In genomic region chr1:93758842-93759515, GRCh38 we compare ENCODE assay signal across 9 cellular contexts.
A peak's percentile ranks its signal among the peaks of the same experiment; 100 is the strongest.
DNase-seq lines count a peak whose midpoint lies in the region; ATAC-seq and TF ChIP-seq lines count a peak whose summit lies in the region.
"Had no signal": no experiment of that assay in that cellular context is flagged by ENCODE, and none has a peak within 500 bp of the region (broad histone marks: within the 10 kb centered on the region; RNA-seq: fewer than 3 reads in every experiment).

No MANE protein-coding gene starts in this region.

- H3K4me1 ChIP-seq in ACC112 (ENCODE audit: control insufficient read depth, insufficient read depth, low read length, unreplicated experiment), result peaks cover 42% of the 10 kb centered on the region
- no peaks in the 10 kb centered on the region for H3K4me1 ChIP-seq in uterus
- H3K4me1 ChIP-seq in Karpas-422 (ENCODE audit: low read length), result no peaks in the 10 kb centered on the region

- H3K27me3 ChIP-seq in ACC112 (ENCODE audit: insufficient read depth, low read length) (no peaks in the 10 kb centered on the region), uterus (no peaks in the 10 kb centered on the region), Karpas-422 (ENCODE audit: low read length) (no peaks in the 10 kb centered on the region)

- H3K36me3 ChIP-seq in ACC112 (ENCODE audit: insufficient read depth, low read length), result no peaks in the 10 kb centered on the region
- H3K36me3 ChIP-seq in uterus, result no peaks in the 10 kb centered on the region
- no peaks in the 10 kb centered on the region for H3K36me3 ChIP-seq in Karpas-422 (ENCODE audit: insufficient read depth, low read length)

- peak; percentile 57 for DNase-seq in Jurkat, Clone E6-1 (ENCODE audit: low read depth, low spot score)
- DNase-seq in activated T-cell treated with anti-CD3 and anti-CD28 coated beads, Interleukin-2, amount 50 U/mL, for 4 hours, result no peak
- DNase-seq in hepatic stellate cell (ENCODE audit: low spot score) (peak; percentile 44), uterus (no peak), NCI-H345 (lab: John Stamatoyannopoulos, UW) (no peak), Karpas-422 (no peak)

- no peak for TF ChIP-seq POLR2A in uterus (IDR thresholded peaks at IDR 0.05)

- H3K9me3 Mint-ChIP-seq in activated T-cell treated with anti-CD3 and anti-CD28 coated beads, Interleukin-2, amount 50 U/mL, for 4 hours, result no peaks in the 10 kb centered on the region

- H3K4me3 Mint-ChIP-seq in activated T-cell treated with anti-CD3 and anti-CD28 coated beads, Interleukin-2, amount 50 U/mL, for 4 hours, result no peak overlapping the region

- no peak overlapping the region for H3K9ac ChIP-seq in Karpas-422 (ENCODE audit: low read length)
- H3K9ac ChIP-seq: parathyroid adenoma had no signal

- TF ChIP-seq CTCF in uterus (IDR thresholded peaks at IDR 0.05), result no peak

- no peaks in the 10 kb centered on the region for H3K27me3 Mint-ChIP-seq in activated T-cell treated with anti-CD3 and anti-CD28 coated beads, Interleukin-2, amount 50 U/mL, for 4 hours (ENCODE audit: low read depth)

- ATAC-seq in activated T-cell treated with anti-CD3 and anti-CD28 coated beads, Interleukin-2, amount 50 U/mL, for 4 hours, result peak; percentile 34 to 50
- no peak for ATAC-seq in HG02623 (IDR thresholded peaks at IDR 0.05; ENCODE audit: unreplicated experiment)

- intact Hi-C loops in uterus (cut with DNase I; ENCODE audit: low total_unique reads), result no loop called here

- H3K4me3 ChIP-seq in ACC112 (ENCODE audit: low read depth, low read length), result no peak overlapping the region
- peak overlapping the region; percentile 18 for H3K4me3 ChIP-seq in Jurkat, Clone E6-1 (ENCODE audit: low read length)
- H3K4me3 ChIP-seq in uterus, result no peak overlapping the region
- H3K4me3 ChIP-seq in Karpas-422 (ENCODE audit: low read length), result no peak overlapping the region

- H3K79me2 ChIP-seq in ACC112 (ENCODE audit: control insufficient read depth, insufficient read depth, low read length, unreplicated experiment), result no peaks in the 10 kb centered on the region
- H3K79me2 ChIP-seq in Karpas-422 (ENCODE audit: low read length), result no peaks in the 10 kb centered on the region
- H3K79me2 ChIP-seq: parathyroid adenoma had no signal

- H4K20me1 ChIP-seq in Karpas-422 (ENCODE audit: insufficient read depth, low read depth, low read length), result peaks cover 6% of the 10 kb centered on the region; the same call in 1 of the 2 replicates

- H3K36me3 Mint-ChIP-seq in activated T-cell treated with anti-CD3 and anti-CD28 coated beads, Interleukin-2, amount 50 U/mL, for 4 hours (ENCODE audit: insufficient read depth), result no peaks in the 10 kb centered on the region

- H2AFZ ChIP-seq in ACC112 (ENCODE audit: low read length, unreplicated experiment) (peak overlapping the region; percentile 3), Karpas-422 (ENCODE audit: low read length) (no peak overlapping the region)
- H2AFZ ChIP-seq: parathyroid adenoma had no signal

- H3K27ac ChIP-seq in ACC112 (ENCODE audit: low read depth, low read length), result peak overlapping the region; percentile 88
- H3K27ac ChIP-seq in uterus, result no peak overlapping the region
- no peak overlapping the region for H3K27ac ChIP-seq in Karpas-422 (ENCODE audit: low read length)
- H3K27ac ChIP-seq: parathyroid adenoma had no signal

- no peaks in the 10 kb centered on the region for H3K9me2 ChIP-seq in Karpas-422 (replicated peaks; ENCODE audit: insufficient read depth, low read length)

- H3K4me1 Mint-ChIP-seq in activated T-cell treated with anti-CD3 and anti-CD28 coated beads, Interleukin-2, amount 50 U/mL, for 4 hours (ENCODE audit: low read depth), result peaks cover 10% of the 10 kb centered on the region

- no peak overlapping the region for H3K4me2 ChIP-seq in Karpas-422 (ENCODE audit: low read depth, low read length, poor library complexity, severe bottlenecking)

- H3K9me3 ChIP-seq in uterus (no peaks in the 10 kb centered on the region), Karpas-422 (ENCODE audit: low read length) (no peaks in the 10 kb centered on the region)

Comparison
In these comparisons a context has a peak if more than half of its experiments do, and no peak if none do; other contexts are left out.
1. DNase-seq: peak in Jurkat, Clone E6-1 (single experiment) and hepatic stellate cell (single experiment); none in activated T-cell treated with anti-CD3 and anti-CD28 coated beads, Interleukin-2, amount 50 U/mL, for 4 hours (single experiment), uterus (0 of 2), NCI-H345 (single experiment) and Karpas-422 (single experiment).